18 cellular contexts compared by ENCODE assay signal in the genomic region with DNA sequence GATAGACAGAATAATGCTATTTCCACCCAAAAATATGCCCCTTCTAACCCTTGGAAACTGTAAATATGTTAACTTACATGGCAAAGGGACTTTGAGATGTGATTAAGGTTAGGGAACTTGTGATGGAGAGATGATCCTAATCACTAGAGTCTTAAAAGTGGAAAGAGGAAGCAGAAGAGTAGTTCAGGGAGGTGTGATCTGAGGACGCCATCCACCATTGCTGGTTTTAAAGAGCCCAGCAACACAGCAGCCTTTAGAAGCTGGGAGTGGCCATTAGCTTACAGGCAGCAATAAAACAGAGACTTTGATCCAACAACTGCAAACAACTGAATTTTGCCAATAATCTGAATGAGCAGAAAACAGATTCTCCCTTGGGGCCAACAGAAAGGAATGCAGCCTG.
"Had no signal": no experiment of that assay in that cellular context is flagged by ENCODE, and none has a peak within 500 bp of the region (broad histone marks: within the 10 kb centered on the region; RNA-seq: fewer than 3 reads in every experiment).

No MANE protein-coding gene starts in this region.

- H3K27ac ChIP-seq: gastrocnemius medialis, heart left ventricle, left lung, thoracic aorta, upper lobe of right lung had no signal

- H3K27ac Mint-ChIP-seq: activated naive CD8-positive, alpha-beta T cell; activated T-helper 1 cell treated with anti-CD3 and anti-CD28 coated beads, Interleukin-12 subunit alpha, Interleukin-12 subunit beta, Interleukin-2, Interleukin-4 antibody, amounts not matched to agents 30 ng/mL and 10 ng/mL and 1 ng/mL, durations not matched to agents 14 hours and 24 hours and 36 hours; mesothelial cell of epicardium; nephron; progenitor cell of endocrine pancreas had no signal

- H3K9me3 ChIP-seq: gastrocnemius medialis, heart left ventricle, left lung, thoracic aorta, upper lobe of right lung had no signal

- H3K4me1 ChIP-seq: gastrocnemius medialis, upper lobe of right lung had no signal

- H3K4me3 Mint-ChIP-seq: activated naive CD8-positive, alpha-beta T cell; activated T-helper 1 cell treated with anti-CD3 and anti-CD28 coated beads, Interleukin-12 subunit alpha, Interleukin-12 subunit beta, Interleukin-2, Interleukin-4 antibody, amounts not matched to agents 30 ng/mL and 10 ng/mL and 1 ng/mL, durations not matched to agents 14 hours and 24 hours and 36 hours; mesothelial cell of epicardium; nephron had no signal

- H3K36me3 ChIP-seq: gastrocnemius medialis, heart left ventricle, left lung, thoracic aorta, upper lobe of right lung had no signal

- H3K4me3 ChIP-seq: gastrocnemius medialis, heart left ventricle, left lung, thoracic aorta, upper lobe of right lung had no signal

- DNase-seq: activated CD4-positive, alpha-beta T cell treated with anti-CD3 and anti-CD28 coated beads, Interleukin-2, amount 50 U/mL, for 4 hours; cerebellar nuclear complex; cortex of kidney; gastrocnemius medialis; heart left ventricle; kidney; left lung; stimulated activated CD4-positive, alpha-beta T cell treated with anti-CD3 and anti-CD28 coated beads, Interleukin-15, amount 100 ng/mL, for 24 hours; stimulated activated CD4-positive, alpha-beta T cell treated with anti-CD3 and anti-CD28 coated beads, Interleukin-2, amount 100 ng/mL, for 48 hours; T-helper 1 cell; T-helper 9 cell; upper lobe of right lung had no signal

- H3K4me1 Mint-ChIP-seq: nephron had no signal

- H3K36me3 Mint-ChIP-seq: mesothelial cell of epicardium had no signal

- H3K9me3 Mint-ChIP-seq: activated T-helper 1 cell treated with anti-CD3 and anti-CD28 coated beads, Interleukin-12 subunit alpha, Interleukin-12 subunit beta, Interleukin-2, Interleukin-4 antibody, amounts not matched to agents 30 ng/mL and 10 ng/mL and 1 ng/mL, durations not matched to agents 14 hours and 24 hours and 36 hours; mesothelial cell of epicardium had no signal
